Comparison of ENCODE assay signal across 15 cellular contexts in genomic region chr2:213306320-213306942, GRCh38. TPM values are rescaled to one million over a fixed set of nuclear protein-coding genes. Genes with fewer than 3 reads are reported as not detected.
DNase-seq lines count a peak whose midpoint lies in the region; TF ChIP-seq lines count a peak whose summit lies in the region.
"Had no signal": no experiment of that assay in that cellular context is flagged by ENCODE, and none has a peak within 500 bp of the region (broad histone marks: within the 10 kb centered on the region; RNA-seq: fewer than 3 reads in every experiment).

No MANE protein-coding gene starts in this region.

- DNase-seq in AG08396 (ENCODE audit: low spot score) (peak; percentile 8), M059J (ENCODE audit: low read depth) (peak; percentile 79), endothelial cell (ENCODE audit: low spot score) (no peak), myocyte (ENCODE audit: low read depth) (peak; percentile 72), ascending aorta (ENCODE audit: low spot score in 2 of 2) (no peak), HAP-1 (ENCODE audit: low spot score in 2 of 2) (no peak), NCI-H526 treated with DMSO at 0.1 percent for 48 hours (lab: John Stamatoyannopoulos, UW) (no peak), globus pallidus (ENCODE audit: low spot score) (no peak)
- DNase-seq: NCI-H2227 treated with DMSO at 0.1 percent for 48 hours, posterior cingulate gyrus had no signal

- H3K9me3 ChIP-seq in ascending aorta (peaks cover 19 to 31% of the 10 kb centered on the region in 2 donors), HAP-1 (peaks cover 2% of the 10 kb centered on the region)

- in situ Hi-C loops in HAP-1 (cut with MboI; ENCODE audit: low sequenced_read_pairs), result no loop called here

- H3K27me3 Mint-ChIP-seq in endothelial cell (ENCODE audit: unreplicated experiment), result peaks cover 1% of the 10 kb centered on the region
- H3K27me3 Mint-ChIP-seq: activated naive CD8-positive, alpha-beta T cell; type B pancreatic cell had no signal

- H3K27ac Mint-ChIP-seq in endothelial cell (ENCODE audit: unreplicated experiment), result peak overlapping the region; percentile 21
- H3K27ac Mint-ChIP-seq: activated naive CD8-positive, alpha-beta T cell; type B pancreatic cell had no signal

- no peak for TF ChIP-seq CTCF in endothelial cell (IDR thresholded peaks at IDR 0.05; ENCODE audit: unreplicated experiment)
- no peak for TF ChIP-seq CTCF in ascending aorta (IDR thresholded peaks at IDR 0.05)

- H3K27ac ChIP-seq in ascending aorta, result no peak overlapping the region
- H3K27ac ChIP-seq: left lung, SJSA1 had no signal

- H3K27me3 ChIP-seq in ascending aorta (no peaks in the 10 kb centered on the region), HAP-1 (ENCODE audit: low read depth) (no peaks in the 10 kb centered on the region)
- H3K27me3 ChIP-seq: left lung, SJSA1 had no signal

- H3K4me3 Mint-ChIP-seq in endothelial cell (ENCODE audit: unreplicated experiment), result no peak overlapping the region
- H3K4me3 Mint-ChIP-seq: activated naive CD8-positive, alpha-beta T cell; type B pancreatic cell had no signal

- H3K9me3 Mint-ChIP-seq in endothelial cell (ENCODE audit: unreplicated experiment), result peaks cover 16% of the 10 kb centered on the region

- H3K4me1 ChIP-seq in ascending aorta (no peaks in the 10 kb centered on the region), HAP-1 (no peaks in the 10 kb centered on the region)
- H3K4me1 ChIP-seq: left lung, SJSA1 had no signal

- H3K4me1 Mint-ChIP-seq in endothelial cell (ENCODE audit: unreplicated experiment), result peaks cover 3% of the 10 kb centered on the region

- H3K4me3 ChIP-seq in ascending aorta, result no peak overlapping the region
- H3K4me3 ChIP-seq in HAP-1, result no peak overlapping the region
- H3K4me3 ChIP-seq: GM12878, left lung, SJSA1 had no signal

- H3K36me3 ChIP-seq in ascending aorta (peaks cover 12 to 56% of the 10 kb centered on the region in 2 donors), HAP-1 (replicated peaks) (no peaks in the 10 kb centered on the region; the same call in 1 of the 2 replicates)

- intact Hi-C loops in ascending aorta (cut with DNase I), result no loop called here

- H3K36me3 Mint-ChIP-seq in endothelial cell (ENCODE audit: low read depth, unreplicated experiment), result peaks cover 46% of the 10 kb centered on the region

RNA-seq across cellular contexts. Expression of gene SPAG16, which starts 22.2 kb away (rescaled TPM):
- 20.8 and 37.8 TPM in 2 replicates for total RNA-seq in M059J (2014; rRNA removed; shearing (Covaris generic))
- total RNA-seq in endothelial cell (ENCODE audit: unreplicated experiment), result 14.4 TPM
- total RNA-seq in myocyte, result 22.6 and 27.8 TPM in 2 replicates
- 15.5 TPM for polyA plus RNA-seq in myocyte (2012)
- 7.6 TPM for total RNA-seq in ascending aorta

Comparison
In these comparisons a context has a peak if more than half of its experiments do, and no peak if none do; other contexts are left out.
1. DNase-seq: peak in AG08396 (single experiment), M059J (single experiment) and myocyte (single experiment); none in endothelial cell (single experiment), ascending aorta (0 of 2), HAP-1 (0 of 2), NCI-H526 treated with DMSO at 0.1 percent for 48 hours (single experiment) and globus pallidus (single experiment).